Comparison of ENCODE assay signal across 11 cellular contexts in genomic region chr18:10230072-10230471, GRCh38.
DNase-seq lines count a peak whose midpoint lies in the region; ATAC-seq, FAIRE-seq and TF ChIP-seq lines count a peak whose summit lies in the region.
"Had no signal": no experiment of that assay in that cellular context is flagged by ENCODE, and none has a peak within 500 bp of the region (broad histone marks: within the 10 kb centered on the region; RNA-seq: fewer than 3 reads in every experiment).

No MANE protein-coding gene starts in this region.

- no peak overlapping the region for H2AFZ ChIP-seq in hepatocyte

- H3K4me1 ChIP-seq in hepatocyte (ENCODE audit: insufficient read depth), result peaks cover 14% of the 10 kb centered on the region
- H3K4me1 ChIP-seq in kidney (ENCODE audit: control insufficient read depth in 1 of 2, insufficient read depth in 1 of 2, low read depth in 1 of 2, low read length in 2 of 2), result no peaks in the 10 kb centered on the region

- WGBS in hepatocyte (ENCODE audit: low lambda C conversion rate, missing lambda C conversion rate), result 88% methylated on average over 3 of the region's 3 CpGs

- no peaks in the 10 kb centered on the region for H3K79me2 ChIP-seq in hepatocyte

- H3K4me3 ChIP-seq in WERI-Rb-1 (ENCODE audit: low read depth, low read length) (no peak overlapping the region), hepatocyte (no peak overlapping the region), kidney (ENCODE audit: low read length in 2 of 2) (no peak overlapping the region)

- H3K27ac ChIP-seq in WERI-Rb-1 (no peak overlapping the region), hepatocyte (no peak overlapping the region), kidney (ENCODE audit: low read depth in 2 of 2, low read length in 2 of 2) (no peak overlapping the region)

- H3K36me3 ChIP-seq in WERI-Rb-1, result no peaks in the 10 kb centered on the region
- no peaks in the 10 kb centered on the region for H3K36me3 ChIP-seq in hepatocyte (replicated peaks; ENCODE audit: insufficient read depth, low read depth)
- no peaks in the 10 kb centered on the region for H3K36me3 ChIP-seq in kidney (ENCODE audit: control insufficient read depth in 1 of 2, insufficient read depth in 2 of 2, low read length in 2 of 2)

- H3K9me2 ChIP-seq in hepatocyte (replicated peaks; ENCODE audit: insufficient read depth), result no peaks in the 10 kb centered on the region

- intact Hi-C loops in kidney (cut with DNase I), result no loop called here

- DNase-seq in DMS53 (lab: John Stamatoyannopoulos, UW) (peak; percentile 78), HTR-8/SVneo (ENCODE audit: insufficient read length, low spot score) (peak; percentile 62), WERI-Rb-1 (peak; percentile 62), hepatocyte (ENCODE audit: low spot score) (peak; percentile 33), kidney (no peak), UCSD-AML1 (lab: John Stamatoyannopoulos, UW; ENCODE audit: unreplicated experiment) (no peak)
- DNase-seq: amniotic stem cell, NCI-H146, substantia nigra had no signal

- no peak overlapping the region for H3K4me2 ChIP-seq in hepatocyte

- no peaks in the 10 kb centered on the region for H3K27me3 ChIP-seq in WERI-Rb-1 (ENCODE audit: insufficient read depth, low read depth, severe bottlenecking)
- H3K27me3 ChIP-seq in hepatocyte, result no peaks in the 10 kb centered on the region

- H3K9ac ChIP-seq in kidney (ENCODE audit: low read length in 2 of 2), result no peak overlapping the region

- no peaks in the 10 kb centered on the region for H3K9me3 ChIP-seq in WERI-Rb-1 (ENCODE audit: severe bottlenecking)
- no peaks in the 10 kb centered on the region for H3K9me3 ChIP-seq in hepatocyte (ENCODE audit: low read depth)
- peaks cover 2 to 11% of the 10 kb centered on the region in 2 donors for H3K9me3 ChIP-seq in kidney (ENCODE audit: control insufficient read depth in 1 of 2, low read length in 2 of 2)

- H4K20me1 ChIP-seq in hepatocyte (ENCODE audit: insufficient read depth, poor library complexity, severe bottlenecking), result no peaks in the 10 kb centered on the region

- ATAC-seq in HG02642 (IDR thresholded peaks at IDR 0.05; ENCODE audit: poor library complexity, unreplicated experiment) (no peak), HG03039 (IDR thresholded peaks at IDR 0.05; ENCODE audit: unreplicated experiment) (no peak)

- FAIRE-seq in HTR-8/SVneo (lab: Jason Lieb, UNC) (peak; percentile 44), kidney (lab: Jason Lieb, UNC) (no peak)

- TF ChIP-seq CTCF in WERI-Rb-1 (IDR thresholded peaks at IDR 0.05; ENCODE audit: low read depth, low read length), result peak; percentile 63
- no peak for TF ChIP-seq CTCF in hepatocyte (IDR thresholded peaks at IDR 0.05; ENCODE audit: poor library complexity)
- TF ChIP-seq CTCF in kidney (IDR thresholded peaks at IDR 0.05; ENCODE audit: borderline replicate concordance, extremely low read depth, insufficient read depth), result no peak

Comparison
In these comparisons a context has a peak if more than half of its experiments do, and no peak if none do; other contexts are left out.
1. DNase-seq: peak in DMS53 (single experiment), HTR-8/SVneo (single experiment), WERI-Rb-1 (single experiment) and hepatocyte (single experiment); none in kidney (single experiment) and UCSD-AML1 (single experiment).